23 cellular contexts compared by ENCODE assay signal in genomic region chr2:18781541-18782280, GRCh38.
DNase-seq lines count a peak whose midpoint lies in the region; ATAC-seq, FAIRE-seq and TF ChIP-seq lines count a peak whose summit lies in the region.
"Had no signal": no experiment of that assay in that cellular context is flagged by ENCODE, and none has a peak within 500 bp of the region (broad histone marks: within the 10 kb centered on the region; RNA-seq: fewer than 3 reads in every experiment).

No MANE protein-coding gene starts in this region.

- peak overlapping the region; percentile 61 for H3K14ac ChIP-seq in IMR-90 (replicated peaks; ENCODE audit: low read depth, low read length)

- WGBS in IMR-90 (ENCODE audit: extremely low coverage in 2 of 2, insufficient read length in 1 of 2), 2 experiments: no CpG with 5 or more reads among the region's 1 CpG
- 93 to 100% methylated on average over 1 of the region's 1 CpG for WGBS in GM23248 (ENCODE audit: low coverage in 1 of 2, low lambda C conversion rate in 2 of 2, missing lambda C conversion rate in 2 of 2), 2 experiments

- H3K36me3 ChIP-seq in IMR-90 (ENCODE audit: control insufficient read depth, insufficient read depth, low read length) (no peaks in the 10 kb centered on the region), endothelial cell of umbilical vein (ENCODE audit: control insufficient read depth in 2 of 2, extremely low read depth in 1 of 2, insufficient read depth in 2 of 2, low read length in 2 of 2) (no peaks in the 10 kb centered on the region), osteoblast (ENCODE audit: insufficient read depth, low read length) (no peaks in the 10 kb centered on the region), GM23248 (ENCODE audit: low read depth) (no peaks in the 10 kb centered on the region)
- H3K36me3 ChIP-seq: HAP-1 had no signal

- H2BK15ac ChIP-seq in IMR-90 (ENCODE audit: low read depth, low read length): no peak overlapping the region

- in situ Hi-C loops in IMR-90 (cut with MboI; ENCODE audit: low sequenced_read_pairs) (no loop called here), GM23248 (cut with MboI) (no loop called here)

- TF ChIP-seq CTCF in IMR-90 (conservative IDR thresholded peaks at IDR 0.05; ENCODE audit: low read depth, low read length) (no peak), endothelial cell of umbilical vein (IDR thresholded peaks at IDR 0.05; ENCODE audit: extremely low read depth in 1 of 2, insufficient read depth in 1 of 2, low read depth in 1 of 2, low read length in 2 of 2) (no peak), osteoblast (IDR thresholded peaks at IDR 0.05; ENCODE audit: extremely low read depth, low read depth, low read length) (no peak)

- no TSS peak for BruUV-seq in IMR-90 (replicated peaks; lab: Mats Ljungman, UMichigan)
- no TSS peak for BruUV-seq in endothelial cell of umbilical vein (replicated peaks; lab: Mats Ljungman, UMichigan)

- H3K79me2 ChIP-seq in endothelial cell of umbilical vein (ENCODE audit: control insufficient read depth, insufficient read depth, low read length) (no peaks in the 10 kb centered on the region), osteoblast (ENCODE audit: insufficient read depth, low read length) (no peaks in the 10 kb centered on the region), GM23248 (ENCODE audit: insufficient read depth) (no peaks in the 10 kb centered on the region)

- dilution Hi-C loops in IMR-90 (cut with HindIII; ENCODE audit: low sequenced_read_pairs, unreplicated experiment): no loop called here
- dilution Hi-C loops in endothelial cell of umbilical vein (cut with MboI; ENCODE audit: extremely low pct_ligation_motif_present, low sequenced_read_pairs): no loop called here

- H3K9ac ChIP-seq in IMR-90 (ENCODE audit: low read depth, low read length): no peak overlapping the region
- H3K9ac ChIP-seq in endothelial cell of umbilical vein (replicated peaks; ENCODE audit: extremely low read depth, insufficient read depth, low read length): no peak overlapping the region
- no peak overlapping the region for H3K9ac ChIP-seq in GM23248

- POLR2A ChIA-PET in IMR-90 (lab: Charles Lee; ENCODE audit: unreplicated experiment): interaction anchor here (0.7 kb wide), 1 partner anchor 11 kb away, joined by 3 read pairs; no protein-coding TSS in a partner anchor
- POLR2A ChIA-PET in endothelial cell of umbilical vein (lab: Charles Lee): no interaction called here

- H3K27me3 ChIP-seq in IMR-90 (ENCODE audit: control insufficient read depth, insufficient read depth, low read length) (no peaks in the 10 kb centered on the region), endothelial cell of umbilical vein (ENCODE audit: control insufficient read depth in 2 of 2, insufficient read depth in 2 of 2, low read length in 2 of 2) (no peaks in the 10 kb centered on the region), osteoblast (ENCODE audit: insufficient read depth, low read length) (no peaks in the 10 kb centered on the region), GM23248 (replicated peaks; ENCODE audit: insufficient read depth) (no peaks in the 10 kb centered on the region)

- no peaks in the 10 kb centered on the region for H3K9me3 Mint-ChIP-seq in T-helper 2 cell treated with Interferon-gamma antibody and Interleukin-4, amounts not matched to agents 5 μg/mL and 100 μg/mL, for 36 hours
- H3K9me3 Mint-ChIP-seq: GM23338, HFFc6 had no signal

- TF ChIP-seq POLR2A in IMR-90 (IDR thresholded peaks at IDR 0.05; ENCODE audit: low read depth, low read length): no peak
- no peak for TF ChIP-seq POLR2A in endothelial cell of umbilical vein (IDR thresholded peaks at IDR 0.05; ENCODE audit: low read depth, low read length)

- CTCF ChIA-PET in IMR-90 (lab: Yijun Ruan, JAX) (no interaction called here), endothelial cell of umbilical vein (lab: Charles Lee) (no interaction called here)

- DNase-seq in DMS53 (lab: John Stamatoyannopoulos, UW): peak; percentile 4
- DNase-seq in DMS53 treated with DMSO at 0.1 percent for 48 hours (lab: John Stamatoyannopoulos, UW; ENCODE audit: unreplicated experiment): no peak
- no peak for DNase-seq in IMR-90
- no peak for DNase-seq in endothelial cell of umbilical vein (ENCODE audit: low read depth, low spot score)
- no peak for DNase-seq in osteoblast (ENCODE audit: insufficient read length, low spot score, missing footprints)
- DNase-seq in stimulated activated naive CD4-positive, alpha-beta T cell treated with Interleukin-2 at 50 U/mL for 16 hours (lab: John Stamatoyannopoulos, UW): no peak
- no peak for DNase-seq in T-helper 2 cell treated with Interferon-gamma antibody and Interleukin-4, amounts not matched to agents 5 μg/mL and 100 μg/mL, for 36 hours (ENCODE audit: low spot score)
- DNase-seq in GM23248: no peak
- DNase-seq: Calu3, HFFc6, Karpas-422, NCI-H1092, NCI-H1417 treated with DMSO at 0.1 percent for 48 hours, NCI-H1694 treated with DMSO at 0.1 percent for 48 hours, NCI-H2081, NCI-H2227 treated with DMSO at 0.1 percent for 48 hours, NCI-H526 treated with DMSO at 0.1 percent for 48 hours, RPMI8226, SHP77 had no signal

- H3K9me3 ChIP-seq in IMR-90 (ENCODE audit: control insufficient read depth, insufficient read depth, low read length): no peaks in the 10 kb centered on the region
- H3K9me3 ChIP-seq in endothelial cell of umbilical vein (replicated peaks; ENCODE audit: control insufficient read depth, insufficient read depth, low read length): no peaks in the 10 kb centered on the region
- H3K9me3 ChIP-seq in osteoblast (ENCODE audit: low read depth, low read length): no peaks in the 10 kb centered on the region
- H3K9me3 ChIP-seq in GM23248 (ENCODE audit: low read depth): no peaks in the 10 kb centered on the region
- H3K9me3 ChIP-seq: HAP-1 had no signal

- no peak overlapping the region for H3K4me3 ChIP-seq in IMR-90 (ENCODE audit: insufficient read depth, low read depth, low read length)
- no peak overlapping the region for H3K4me3 ChIP-seq in endothelial cell of umbilical vein (replicated peaks in 1 of 3; ENCODE audit: insufficient read depth in 1 of 3, low read depth in 1 of 3, low read length in 3 of 3)
- H3K4me3 ChIP-seq in osteoblast (ENCODE audit: insufficient read depth, low read length): no peak overlapping the region
- no peak overlapping the region for H3K4me3 ChIP-seq in GM23248
- H3K4me3 ChIP-seq: GM23338, HAP-1 had no signal

- no peaks in the 10 kb centered on the region for H3K9me2 ChIP-seq in GM23248 (ENCODE audit: insufficient read depth)

- H2BK120ac ChIP-seq in IMR-90 (ENCODE audit: low read depth, low read length): peak overlapping the region; percentile 67

- no peak overlapping the region for H3K56ac ChIP-seq in IMR-90 (ENCODE audit: extremely low read depth, insufficient read depth, low read length)

- H3K4ac ChIP-seq in IMR-90 (ENCODE audit: low read depth, low read length): peak overlapping the region; percentile 48; the same call in 1 of the 2 replicates

- no peaks in the 10 kb centered on the region for H3K36me3 Mint-ChIP-seq in T-helper 2 cell treated with Interferon-gamma antibody and Interleukin-4, amounts not matched to agents 5 μg/mL and 100 μg/mL, for 36 hours (ENCODE audit: low read depth)

- H3K27me3 Mint-ChIP-seq in T-helper 2 cell treated with Interferon-gamma antibody and Interleukin-4, amounts not matched to agents 5 μg/mL and 100 μg/mL, for 36 hours (ENCODE audit: low read depth): no peaks in the 10 kb centered on the region

- H4K91ac ChIP-seq in IMR-90 (ENCODE audit: insufficient read depth, low read depth, low read length): no peak overlapping the region

- peaks cover 6% of the 10 kb centered on the region; the same call in 1 of the 2 replicates for H3K4me1 ChIP-seq in IMR-90 (ENCODE audit: control insufficient read depth, insufficient read depth, low read length)
- H3K4me1 ChIP-seq in endothelial cell of umbilical vein (ENCODE audit: control insufficient read depth, extremely low read depth, insufficient read depth, low read length): no peaks in the 10 kb centered on the region
- H3K4me1 ChIP-seq in osteoblast (ENCODE audit: insufficient read depth, low read length): peaks cover 8% of the 10 kb centered on the region
- peaks cover 11% of the 10 kb centered on the region; the same call in 1 of the 2 replicates for H3K4me1 ChIP-seq in GM23248 (ENCODE audit: insufficient read depth)
- H3K4me1 ChIP-seq: HAP-1 had no signal

- H2AFZ ChIP-seq in IMR-90 (replicated peaks; ENCODE audit: low read length, poor library complexity) (no peak overlapping the region), endothelial cell of umbilical vein (ENCODE audit: low read depth, low read length) (no peak overlapping the region), osteoblast (ENCODE audit: low read length) (peak overlapping the region; percentile 51), GM23248 (no peak overlapping the region)
- H2AFZ ChIP-seq: GM23338 had no signal

- H3K4me3 Mint-ChIP-seq in T-helper 2 cell treated with Interferon-gamma antibody and Interleukin-4, amounts not matched to agents 5 μg/mL and 100 μg/mL, for 36 hours: no peak overlapping the region
- H3K4me3 Mint-ChIP-seq: GM23338, HFFc6 had no signal

- H4K20me1 ChIP-seq in IMR-90 (ENCODE audit: insufficient read depth, low read length) (no peaks in the 10 kb centered on the region), endothelial cell of umbilical vein (replicated peaks; ENCODE audit: control insufficient read depth, extremely low read depth, insufficient read depth, low read length) (no peaks in the 10 kb centered on the region), osteoblast (ENCODE audit: insufficient read depth, low read length) (no peaks in the 10 kb centered on the region), GM23248 (ENCODE audit: insufficient read depth) (no peaks in the 10 kb centered on the region)

- peak; percentile 14; the same call in 1 of the 2 replicates for ATAC-seq in IMR-90 (ENCODE audit: low read depth)
- ATAC-seq: GM23338 had no signal

- H4K5ac ChIP-seq in IMR-90 (ENCODE audit: low read depth, low read length): no peak overlapping the region

- H3K4me2 ChIP-seq in IMR-90 (ENCODE audit: low read depth, low read length) (peak overlapping the region; percentile 28; the same call in 1 of the 2 replicates), endothelial cell of umbilical vein (ENCODE audit: insufficient read depth, low read length) (no peak overlapping the region), osteoblast (ENCODE audit: insufficient read depth, low read length) (no peak overlapping the region), GM23248 (ENCODE audit: unreplicated experiment) (no peak overlapping the region)
- H3K4me2 ChIP-seq: GM23338 had no signal

- peak overlapping the region; percentile 71; the same call in 1 of the 2 replicates for H3K23ac ChIP-seq in IMR-90 (ENCODE audit: low read depth, low read length)

- no peaks in the 10 kb centered on the region for H3K79me1 ChIP-seq in IMR-90 (ENCODE audit: low read depth in 1 of 2, low read length in 2 of 2)

- H2BK20ac ChIP-seq in IMR-90 (ENCODE audit: low read depth, low read length): peak overlapping the region; percentile 74; the same call in 1 of the 2 replicates

- H2AK9ac ChIP-seq in IMR-90 (replicated peaks; ENCODE audit: low read depth, low read length, poor library complexity): no peak overlapping the region

- intact Hi-C loops in IMR-90 (cut with micrococcal nuclease) (no loop called here), endothelial cell of umbilical vein (cut with micrococcal nuclease) (no loop called here)

- H3K27ac Mint-ChIP-seq in T-helper 2 cell treated with Interferon-gamma antibody and Interleukin-4, amounts not matched to agents 5 μg/mL and 100 μg/mL, for 36 hours: no peak overlapping the region
- H3K27ac Mint-ChIP-seq: GM23338, HFFc6 had no signal

- no peak overlapping the region for H4K8ac ChIP-seq in IMR-90 (ENCODE audit: low read depth in 2 of 2, low read length in 2 of 2)

- no peak for FAIRE-seq in endothelial cell of umbilical vein (lab: Jason Lieb, UNC)
- FAIRE-seq: GM18507 had no signal

- no peak overlapping the region for H2AK5ac ChIP-seq in IMR-90 (ENCODE audit: low read depth, low read length)

- H3K9me1 ChIP-seq in IMR-90 (ENCODE audit: insufficient read depth, low read length) (0 out of 2 replicates have a peak, but pooled peaks cover 5% of the 10 kb centered on the region), endothelial cell of umbilical vein (replicated peaks; ENCODE audit: control insufficient read depth, extremely low read depth, insufficient read depth, low read length) (no peaks in the 10 kb centered on the region)

- no peak for TF ChIP-seq RAD21 in IMR-90 (IDR thresholded peaks at IDR 0.05; ENCODE audit: low read length)

- H3K18ac ChIP-seq in IMR-90 (ENCODE audit: low read depth, low read length): peak overlapping the region; percentile 59; the same call in 1 of the 2 replicates

- H3F3A ChIP-seq in GM23248 (ENCODE audit: insufficient read depth): no peaks in the 10 kb centered on the region

- H3K27ac ChIP-seq in IMR-90 (ENCODE audit: insufficient read depth, low read length) (no peak overlapping the region), endothelial cell of umbilical vein (ENCODE audit: insufficient read depth, low read depth, low read length) (no peak overlapping the region), osteoblast (ENCODE audit: low read depth, low read length) (no peak overlapping the region), GM23248 (no peak overlapping the region)
- H3K27ac ChIP-seq: 22Rv1 had no signal

- H3K4me1 Mint-ChIP-seq in T-helper 2 cell treated with Interferon-gamma antibody and Interleukin-4, amounts not matched to agents 5 μg/mL and 100 μg/mL, for 36 hours (ENCODE audit: low read depth): no peaks in the 10 kb centered on the region
- H3K4me1 Mint-ChIP-seq: GM23338 had no signal

- no peak overlapping the region for H2BK5ac ChIP-seq in IMR-90 (ENCODE audit: low read depth, low read length, poor library complexity, severe bottlenecking)
